6 cellular contexts compared by ENCODE assay signal in genomic region chrX:48910926-48911406, GRCh38. TPM values are rescaled to one million over a fixed set of nuclear protein-coding genes. Genes with fewer than 3 reads are reported as not detected.
A peak's percentile ranks its signal among the peaks of the same experiment; 100 is the strongest.
DNase-seq lines count a peak whose midpoint lies in the region; ATAC-seq and TF ChIP-seq lines count a peak whose summit lies in the region.

No MANE protein-coding gene starts in this region.

- ATAC-seq in GM23338 (peak; percentile 1; the same call in 2 of the 3 replicates), memory B cell (ENCODE audit: low read depth) (peak; percentile 14), sciatic nerve (no peak)
- peak; percentile 9 for ATAC-seq in activated CD8-positive, alpha-beta T cell treated with anti-CD3 and anti-CD28 coated beads, Interleukin-2, amount 10 ng/mL, durations not matched to agents 7 days and 5 days

- intact Hi-C loops in sciatic nerve (cut with DNase I): no loop called here

- peak overlapping the region; percentile 82 for H3K4me2 ChIP-seq in GM23338

- H3K79me2 ChIP-seq in GM23338 (replicated peaks; ENCODE audit: insufficient read depth): peaks cover 26% of the 10 kb centered on the region

- H3K9me3 Mint-ChIP-seq in GM23338 (peaks cover 4% of the 10 kb centered on the region; the same call in 2 of the 3 replicates), memory B cell (no peaks in the 10 kb centered on the region)
- H3K9me3 Mint-ChIP-seq in activated CD8-positive, alpha-beta T cell treated with anti-CD3 and anti-CD28 coated beads, Interleukin-2, amount 10 ng/mL, durations not matched to agents 7 days and 5 days (ENCODE audit: insufficient read depth): no peaks in the 10 kb centered on the region

- DNase-seq in GM23338 (ENCODE audit: low spot score): no peak
- DNase-seq in activated CD8-positive, alpha-beta T cell treated with anti-CD3 and anti-CD28 coated beads, Interleukin-2, amount 10 ng/mL, durations not matched to agents 7 days and 5 days: no peak
- DNase-seq in memory B cell (ENCODE audit: low spot score in 2 of 2): no peak
- no peak for DNase-seq in sciatic nerve (ENCODE audit: low spot score)
- DNase-seq in NCI-H128 (lab: John Stamatoyannopoulos, UW; ENCODE audit: unreplicated experiment): no peak
- no peak for DNase-seq in dedifferentiated amniotic fluid mesenchymal stem cell (ENCODE audit: extremely low spot score)

- peaks cover 25% of the 10 kb centered on the region; the same call in 1 of the 2 replicates for H3K36me3 ChIP-seq in GM23338 (ENCODE audit: insufficient read depth)

- H3K9me2 ChIP-seq in GM23338 (ENCODE audit: insufficient read depth): no peaks in the 10 kb centered on the region

- H3K4me1 Mint-ChIP-seq in GM23338 (peaks cover 32% of the 10 kb centered on the region), memory B cell (peaks cover 25% of the 10 kb centered on the region)
- peaks cover 47% of the 10 kb centered on the region for H3K4me1 Mint-ChIP-seq in activated CD8-positive, alpha-beta T cell treated with anti-CD3 and anti-CD28 coated beads, Interleukin-2, amount 10 ng/mL, durations not matched to agents 7 days and 5 days (ENCODE audit: low read depth)

- CTCF ChIA-PET in activated CD8-positive, alpha-beta T cell treated with anti-CD3 and anti-CD28 coated beads, Interleukin-2, amount 10 ng/mL, durations not matched to agents 7 days and 5 days (lab: Charles Lee): interaction anchor here (0.8 to 2.3 kb wide), 6 partner anchors 19 to 262 kb away, joined by 3 to 10 read pairs (median 4); no protein-coding TSS in a partner anchor

- peaks cover 14% of the 10 kb centered on the region; the same call in 1 of the 2 replicates for H3K4me1 ChIP-seq in GM23338 (ENCODE audit: insufficient read depth)

- no peaks in the 10 kb centered on the region for H3K27me3 ChIP-seq in GM23338 (ENCODE audit: insufficient read depth)

- H3K36me3 Mint-ChIP-seq in GM23338 (ENCODE audit: low read depth) (peaks cover 41% of the 10 kb centered on the region), memory B cell (peaks cover 7% of the 10 kb centered on the region)
- H3K36me3 Mint-ChIP-seq in activated CD8-positive, alpha-beta T cell treated with anti-CD3 and anti-CD28 coated beads, Interleukin-2, amount 10 ng/mL, durations not matched to agents 7 days and 5 days (ENCODE audit: low read depth): peaks cover 33% of the 10 kb centered on the region

- TF ChIP-seq CTCF in GM23338 (conservative IDR thresholded peaks at IDR 0.05; ENCODE audit: low read depth in 2 of 2): no peak

- peaks cover 7% of the 10 kb centered on the region for H4K20me1 ChIP-seq in GM23338 (replicated peaks; ENCODE audit: insufficient read depth)

- peaks cover 18% of the 10 kb centered on the region for H3K27me3 Mint-ChIP-seq in GM23338 (ENCODE audit: insufficient read depth, low read depth, poor library complexity)
- H3K27me3 Mint-ChIP-seq in activated CD8-positive, alpha-beta T cell treated with anti-CD3 and anti-CD28 coated beads, Interleukin-2, amount 10 ng/mL, durations not matched to agents 7 days and 5 days (ENCODE audit: low read depth): no peaks in the 10 kb centered on the region
- H3K27me3 Mint-ChIP-seq in memory B cell: no peaks in the 10 kb centered on the region

- peaks cover 33% of the 10 kb centered on the region for H3F3A ChIP-seq in GM23338 (replicated peaks; ENCODE audit: low read depth)

- no peak overlapping the region; the same call in 1 of the 2 replicates for H3K27ac ChIP-seq in GM23338 (ENCODE audit: low read depth)

- H2AFZ ChIP-seq in GM23338: no peak overlapping the region

- H3K27ac Mint-ChIP-seq in GM23338: peak overlapping the region; percentile 94
- peak overlapping the region; percentile 94 for H3K27ac Mint-ChIP-seq in activated CD8-positive, alpha-beta T cell treated with anti-CD3 and anti-CD28 coated beads, Interleukin-2, amount 10 ng/mL, durations not matched to agents 7 days and 5 days
- H3K27ac Mint-ChIP-seq in memory B cell: peak overlapping the region; percentile 99

- POLR2A ChIA-PET in activated CD8-positive, alpha-beta T cell treated with anti-CD3 and anti-CD28 coated beads, Interleukin-2, amount 10 ng/mL, durations not matched to agents 7 days and 5 days (lab: Charles Lee): interaction anchor here (1.2 to 7.1 kb wide), 7 partner anchors 8 to 46 kb away, joined by 3 to 93 read pairs (median 5); partner anchors contain the start of gene OTUD5

- peak overlapping the region; percentile 93 for H3K4me3 Mint-ChIP-seq in GM23338
- peak overlapping the region; percentile 89 for H3K4me3 Mint-ChIP-seq in activated CD8-positive, alpha-beta T cell treated with anti-CD3 and anti-CD28 coated beads, Interleukin-2, amount 10 ng/mL, durations not matched to agents 7 days and 5 days
- H3K4me3 Mint-ChIP-seq in memory B cell: peak overlapping the region; percentile 94

- H3K4me3 ChIP-seq in GM23338: peak overlapping the region; percentile 71

TF ChIP-seq in GM23338, 12 proteins besides CTCF, POLR2A, EP300 and RAD21:
- TF ChIP-seq REST (IDR thresholded peaks at IDR 0.05; ENCODE audit: unreplicated experiment): no peak
- TF ChIP-seq CREB1 (CRISPR knock-in tag; IDR thresholded peaks at IDR 0.05; ENCODE audit: low read depth): no peak

RNA-seq across cellular contexts. Expression of gene SLC35A2, which starts 0.5 kb away (rescaled TPM):
- total RNA-seq in GM23338 (2014; rRNA removed; shearing (Covaris generic)): 16.4 and 17.7 TPM in 2 replicates
- polyA plus RNA-seq in GM23338 (2016; fragmentation: Nextera tagmentation; extraction: Ambion mirVana): 13.0 and 20.6 TPM in 2 replicates
- 10 to 100 TPM; 14.8 to 15.3 TPM for total RNA-seq in activated CD8-positive, alpha-beta T cell treated with anti-CD3 and anti-CD28 coated beads, Interleukin-2, amount 10 ng/mL, durations not matched to agents 7 days and 5 days
- 19.2 TPM for total RNA-seq in sciatic nerve

RNA-seq across cellular contexts. Expression of gene PIM2, which starts 7.9 kb away (rescaled TPM):
- total RNA-seq in GM23338 (2014; rRNA removed; shearing (Covaris generic)): 336 and 359 TPM in 2 replicates
- 232 and 237 TPM in 2 replicates for polyA plus RNA-seq in GM23338 (2016; fragmentation: Nextera tagmentation; extraction: Ambion mirVana)
- 10 to 100 TPM; 51.3 to 53.6 TPM for total RNA-seq in activated CD8-positive, alpha-beta T cell treated with anti-CD3 and anti-CD28 coated beads, Interleukin-2, amount 10 ng/mL, durations not matched to agents 7 days and 5 days
- 10.8 TPM for total RNA-seq in sciatic nerve

RNA-seq across cellular contexts. Expression of gene PQBP1, which starts 13.2 kb away (rescaled TPM):
- 53.2 and 63.4 TPM in 2 replicates for total RNA-seq in GM23338 (2014; rRNA removed; shearing (Covaris generic))
- 121 and 130 TPM in 2 replicates for polyA plus RNA-seq in GM23338 (2016; fragmentation: Nextera tagmentation; extraction: Ambion mirVana)
- 10 to 100 TPM; 63.9 to 70.8 TPM for total RNA-seq in activated CD8-positive, alpha-beta T cell treated with anti-CD3 and anti-CD28 coated beads, Interleukin-2, amount 10 ng/mL, durations not matched to agents 7 days and 5 days
- total RNA-seq in sciatic nerve: 51.2 TPM

RNA-seq across cellular contexts. Expression of gene TIMM17B, which starts 13.4 kb away (rescaled TPM):
- total RNA-seq in GM23338 (2014; rRNA removed; shearing (Covaris generic)): 61.3 and 67.1 TPM in 2 replicates
- 147 and 158 TPM in 2 replicates for polyA plus RNA-seq in GM23338 (2016; fragmentation: Nextera tagmentation; extraction: Ambion mirVana)
- total RNA-seq in activated CD8-positive, alpha-beta T cell treated with anti-CD3 and anti-CD28 coated beads, Interleukin-2, amount 10 ng/mL, durations not matched to agents 7 days and 5 days: 10 to 100 TPM; 41.6 to 44.1 TPM
- total RNA-seq in sciatic nerve: 28.0 TPM

RNA-seq across cellular contexts. Expression of gene OTUD5, which starts 46.4 kb away (rescaled TPM):
- 45.4 and 56.5 TPM in 2 replicates for total RNA-seq in GM23338 (2014; rRNA removed; shearing (Covaris generic))
- 23.5 and 28.7 TPM in 2 replicates for polyA plus RNA-seq in GM23338 (2016; fragmentation: Nextera tagmentation; extraction: Ambion mirVana)
- 10 to 100 TPM; 40.0 to 41.7 TPM for total RNA-seq in activated CD8-positive, alpha-beta T cell treated with anti-CD3 and anti-CD28 coated beads, Interleukin-2, amount 10 ng/mL, durations not matched to agents 7 days and 5 days
- total RNA-seq in sciatic nerve: 50.5 TPM
